In genomic region chr9:98311541-98311940, GRCh38 we compare ENCODE assay signal across 1 cellular context.
TF ChIP-seq lines count a peak whose summit lies in the region.

No MANE protein-coding gene starts in this region.

TF ChIP-seq in K562, 482 proteins besides CTCF, POLR2A, EP300 and RAD21 (continued from another document):
- TF ChIP-seq PRPF4 (IDR thresholded peaks at IDR 0.05; ENCODE audit: insufficient read depth, low read depth, low read length, poor library complexity, severe bottlenecking) (no peak), FOSL1 (tag; conservative IDR thresholded peaks at IDR 0.05) (peak; percentile 5; the same call in 1 of the 2 replicates), CHD1 (IDR thresholded peaks at IDR 0.05; ENCODE audit: low read length) (no peak), TRIM24 (IDR thresholded peaks at IDR 0.05) (no peak), CBX1 (IDR thresholded peaks at IDR 0.05; ENCODE audit: low read depth) (no peak), ESRRB (CRISPR knock-in tag; IDR thresholded peaks at IDR 0.05; ENCODE audit: borderline replicate concordance) (no peak), CXXC5 (CRISPR knock-in tag; IDR thresholded peaks at IDR 0.05) (0 out of 2 replicates have a peak, but pooled peaks have one; percentile 4), CBX3 (IDR thresholded peaks at IDR 0.05; ENCODE audit: borderline replicate concordance in 1 of 2, low read length in 2 of 2) (0 out of 3 replicates have a peak, but pooled peaks of 1 of the 2 experiments have one; percentile 18), ELK3 (CRISPR knock-in tag; IDR thresholded peaks at IDR 0.05) (no peak), JUND (IDR thresholded peaks at IDR 0.05; ENCODE audit: borderline replicate concordance, low read depth, low read length) (0 out of 2 replicates have a peak, but pooled peaks have one; percentile 26), JUND (tag; IDR thresholded peaks at IDR 0.05; ENCODE audit: borderline replicate concordance, low read depth, low read length) (no peak), HCFC1 (IDR thresholded peaks at IDR 0.05; ENCODE audit: low read depth, low read length) (no peak), MECOM (CRISPR knock-in tag; IDR thresholded peaks at IDR 0.05) (no peak), SNRNP70 (optimal IDR thresholded peaks at IDR 0.05; ENCODE audit: low read depth, low read length) (no peak), CBFA2T3 (IDR thresholded peaks at IDR 0.05) (no peak), USF2 (CRISPR knock-in tag; IDR thresholded peaks at IDR 0.05) (peak; percentile 92), GABPB1 (CRISPR knock-in tag; IDR thresholded peaks at IDR 0.05) (no peak), USF1 (CRISPR knock-in tag; IDR thresholded peaks at IDR 0.05) (peak; percentile 93), CBFA2T2 (conservative IDR thresholded peaks at IDR 0.05) (peak; percentile 34; the same call in 1 of the 2 replicates), ZNF174 (CRISPR knock-in tag; IDR thresholded peaks at IDR 0.05) (no peak), KLF6 (CRISPR knock-in tag; IDR thresholded peaks at IDR 0.05; ENCODE audit: borderline replicate concordance) (no peak), EP400 (IDR thresholded peaks at IDR 0.05) (no peak), HDAC3 (IDR thresholded peaks at IDR 0.05; ENCODE audit: borderline replicate concordance, partially characterized antibody) (no peak), NFYB (IDR thresholded peaks at IDR 0.05; ENCODE audit: extremely low read depth, insufficient read length) (peak; percentile 33), PKNOX1 (IDR thresholded peaks at IDR 0.05) (no peak), TCF7 (IDR thresholded peaks at IDR 0.05; ENCODE audit: borderline replicate concordance) (no peak), U2AF2 (optimal IDR thresholded peaks at IDR 0.05; ENCODE audit: low read depth, low read length) (no peak), POLR2G (IDR thresholded peaks at IDR 0.05; ENCODE audit: low read depth, low read length) (no peak), YY1 (IDR thresholded peaks at IDR 0.05; ENCODE audit: borderline replicate concordance in 1 of 3, control insufficient read depth in 1 of 3, extremely low read depth in 1 of 3, insufficient read depth in 3 of 3, insufficient read length in 1 of 3, insufficient replicate concordance in 2 of 3, low read depth in 1 of 3, low read length in 2 of 3) (peak in 2 of 3 experiments; percentile 18 to 64), TRIM28 (IDR thresholded peaks at IDR 0.05) (no peak), CEBPG (CRISPR knock-in tag; IDR thresholded peaks at IDR 0.05) (no peak), CEBPG (tag; conservative IDR thresholded peaks at IDR 0.05 in 1 of 2, IDR thresholded peaks at IDR 0.05 in 1 of 2) (no peak), SMARCC2 (IDR thresholded peaks at IDR 0.05; ENCODE audit: low read depth) (no peak), ZNF232 (CRISPR knock-in tag; IDR thresholded peaks at IDR 0.05) (no peak), ZFP91 (CRISPR knock-in tag; IDR thresholded peaks at IDR 0.05) (no peak), ARID2 (IDR thresholded peaks at IDR 0.05) (no peak), MIER1 (IDR thresholded peaks at IDR 0.05; ENCODE audit: low read depth) (no peak), FOXJ2 (tag; IDR thresholded peaks at IDR 0.05) (no peak), POU5F1 (IDR thresholded peaks at IDR 0.05; ENCODE audit: borderline replicate concordance, low read depth, low read length, partially characterized antibody) (no peak), BCL6 (CRISPR knock-in tag; IDR thresholded peaks at IDR 0.05) (no peak), RAD51 (IDR thresholded peaks at IDR 0.05; ENCODE audit: borderline replicate concordance, low read depth) (peak; percentile 84)
- TF ChIP-seq, protein P1, sequence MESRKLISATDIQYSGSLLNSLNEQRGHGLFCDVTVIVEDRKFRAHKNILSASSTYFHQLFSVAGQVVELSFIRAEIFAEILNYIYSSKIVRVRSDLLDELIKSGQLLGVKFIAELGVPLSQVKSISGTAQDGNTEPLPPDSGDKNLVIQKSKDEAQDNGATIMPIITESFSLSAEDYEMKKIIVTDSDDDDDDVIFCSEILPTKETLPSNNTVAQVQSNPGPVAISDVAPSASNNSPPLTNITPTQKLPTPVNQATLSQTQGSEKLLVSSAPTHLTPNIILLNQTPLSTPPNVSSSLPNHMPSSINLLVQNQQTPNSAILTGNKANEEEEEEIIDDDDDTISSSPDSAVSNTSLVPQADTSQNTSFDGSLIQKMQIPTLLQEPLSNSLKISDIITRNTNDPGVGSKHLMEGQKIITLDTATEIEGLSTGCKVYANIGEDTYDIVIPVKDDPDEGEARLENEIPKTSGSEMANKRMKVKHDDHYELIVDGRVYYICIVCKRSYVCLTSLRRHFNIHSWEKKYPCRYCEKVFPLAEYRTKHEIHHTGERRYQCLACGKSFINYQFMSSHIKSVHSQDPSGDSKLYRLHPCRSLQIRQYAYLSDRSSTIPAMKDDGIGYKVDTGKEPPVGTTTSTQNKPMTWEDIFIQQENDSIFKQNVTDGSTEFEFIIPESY (CRISPR knock-in tag; IDR thresholded peaks at IDR 0.05): peak; percentile 37; the same call in 1 of the 2 replicates
- TF ChIP-seq, protein P2, sequence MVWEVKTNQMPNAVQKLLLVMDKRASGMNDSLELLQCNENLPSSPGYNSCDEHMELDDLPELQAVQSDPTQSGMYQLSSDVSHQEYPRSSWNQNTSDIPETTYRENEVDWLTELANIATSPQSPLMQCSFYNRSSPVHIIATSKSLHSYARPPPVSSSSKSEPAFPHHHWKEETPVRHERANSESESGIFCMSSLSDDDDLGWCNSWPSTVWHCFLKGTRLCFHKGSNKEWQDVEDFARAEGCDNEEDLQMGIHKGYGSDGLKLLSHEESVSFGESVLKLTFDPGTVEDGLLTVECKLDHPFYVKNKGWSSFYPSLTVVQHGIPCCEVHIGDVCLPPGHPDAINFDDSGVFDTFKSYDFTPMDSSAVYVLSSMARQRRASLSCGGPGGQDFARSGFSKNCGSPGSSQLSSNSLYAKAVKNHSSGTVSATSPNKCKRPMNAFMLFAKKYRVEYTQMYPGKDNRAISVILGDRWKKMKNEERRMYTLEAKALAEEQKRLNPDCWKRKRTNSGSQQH (CRISPR knock-in tag; IDR thresholded peaks at IDR 0.05): no peak
- TF ChIP-seq, protein P3, sequence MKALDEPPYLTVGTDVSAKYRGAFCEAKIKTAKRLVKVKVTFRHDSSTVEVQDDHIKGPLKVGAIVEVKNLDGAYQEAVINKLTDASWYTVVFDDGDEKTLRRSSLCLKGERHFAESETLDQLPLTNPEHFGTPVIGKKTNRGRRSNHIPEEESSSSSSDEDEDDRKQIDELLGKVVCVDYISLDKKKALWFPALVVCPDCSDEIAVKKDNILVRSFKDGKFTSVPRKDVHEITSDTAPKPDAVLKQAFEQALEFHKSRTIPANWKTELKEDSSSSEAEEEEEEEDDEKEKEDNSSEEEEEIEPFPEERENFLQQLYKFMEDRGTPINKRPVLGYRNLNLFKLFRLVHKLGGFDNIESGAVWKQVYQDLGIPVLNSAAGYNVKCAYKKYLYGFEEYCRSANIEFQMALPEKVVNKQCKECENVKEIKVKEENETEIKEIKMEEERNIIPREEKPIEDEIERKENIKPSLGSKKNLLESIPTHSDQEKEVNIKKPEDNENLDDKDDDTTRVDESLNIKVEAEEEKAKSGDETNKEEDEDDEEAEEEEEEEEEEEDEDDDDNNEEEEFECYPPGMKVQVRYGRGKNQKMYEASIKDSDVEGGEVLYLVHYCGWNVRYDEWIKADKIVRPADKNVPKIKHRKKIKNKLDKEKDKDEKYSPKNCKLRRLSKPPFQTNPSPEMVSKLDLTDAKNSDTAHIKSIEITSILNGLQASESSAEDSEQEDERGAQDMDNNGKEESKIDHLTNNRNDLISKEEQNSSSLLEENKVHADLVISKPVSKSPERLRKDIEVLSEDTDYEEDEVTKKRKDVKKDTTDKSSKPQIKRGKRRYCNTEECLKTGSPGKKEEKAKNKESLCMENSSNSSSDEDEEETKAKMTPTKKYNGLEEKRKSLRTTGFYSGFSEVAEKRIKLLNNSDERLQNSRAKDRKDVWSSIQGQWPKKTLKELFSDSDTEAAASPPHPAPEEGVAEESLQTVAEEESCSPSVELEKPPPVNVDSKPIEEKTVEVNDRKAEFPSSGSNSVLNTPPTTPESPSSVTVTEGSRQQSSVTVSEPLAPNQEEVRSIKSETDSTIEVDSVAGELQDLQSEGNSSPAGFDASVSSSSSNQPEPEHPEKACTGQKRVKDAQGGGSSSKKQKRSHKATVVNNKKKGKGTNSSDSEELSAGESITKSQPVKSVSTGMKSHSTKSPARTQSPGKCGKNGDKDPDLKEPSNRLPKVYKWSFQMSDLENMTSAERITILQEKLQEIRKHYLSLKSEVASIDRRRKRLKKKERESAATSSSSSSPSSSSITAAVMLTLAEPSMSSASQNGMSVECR (CRISPR knock-in tag; IDR thresholded peaks at IDR 0.05): no peak
TF ChIP-seq in K562: peak in this region for 12.
